25 cellular contexts compared by ENCODE assay signal in the genomic region with DNA sequence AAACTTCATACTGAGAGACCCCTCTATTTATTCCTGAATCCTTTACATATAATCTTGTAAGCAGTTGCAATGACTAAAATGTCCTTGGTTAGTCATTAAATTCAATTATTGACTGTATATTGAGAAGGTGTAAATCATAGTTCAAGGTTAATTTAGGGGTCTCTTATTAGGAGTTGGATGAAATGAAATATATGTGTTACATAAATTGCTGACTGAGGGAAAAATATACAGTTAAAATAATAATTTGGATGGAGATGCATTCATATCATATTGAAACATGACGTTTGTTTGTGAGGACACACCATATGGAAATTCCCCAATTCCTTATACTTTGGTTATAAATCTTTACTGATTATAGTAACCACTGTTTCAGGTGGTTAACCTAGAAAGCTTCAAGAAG.
"Had no signal": no experiment of that assay in that cellular context is flagged by ENCODE, and none has a peak within 500 bp of the region (broad histone marks: within the 10 kb centered on the region; RNA-seq: fewer than 3 reads in every experiment).

No MANE protein-coding gene starts in this region.

- H3K36me3 ChIP-seq: colonic mucosa, esophagus squamous epithelium, gastrocnemius medialis, heart right ventricle, left lung, lower lobe of right lung had no signal

- ATAC-seq: effector memory CD8-positive, alpha-beta T cell; esophagus mucosa; gastrocnemius medialis; heart right ventricle; left cardiac atrium; left lung; left ventricle myocardium superior; lower lobe of right lung; mucosa of descending colon had no signal

- H3K27ac ChIP-seq: colonic mucosa, epithelial cell of prostate, esophagus squamous epithelium, heart right ventricle, left lung, lower lobe of right lung had no signal

- H3K27me3 ChIP-seq: colonic mucosa, esophagus squamous epithelium, gastrocnemius medialis, heart right ventricle, left lung had no signal

- H3K4me1 ChIP-seq: colonic mucosa, esophagus squamous epithelium, heart right ventricle, left lung, lower lobe of right lung had no signal

- FAIRE-seq: endometrium, islet of Langerhans, keratinocyte had no signal

- H3K4me3 ChIP-seq: colonic mucosa, esophagus squamous epithelium, gastrocnemius medialis, heart right ventricle, left lung, lower lobe of right lung, mucosa of descending colon had no signal

- H3K9me3 ChIP-seq: colonic mucosa, esophagus squamous epithelium, gastrocnemius medialis, heart right ventricle, left lung, lower lobe of right lung, mucosa of descending colon had no signal

- DNase-seq: colonic mucosa; cortex of kidney; effector CD8-positive, alpha-beta T cell; effector memory CD8-positive, alpha-beta T cell; endodermal cell; erythroblast; esophagus squamous epithelium; foreskin fibroblast; gastrocnemius medialis; glutamatergic neuron; head of caudate nucleus; heart right ventricle; hippocampal formation; left cardiac atrium; left lung; left ventricle myocardium superior; lower lobe of right lung; mesenchymal stem cell; mucosa of descending colon; naive B cell had no signal
